In genomic region chr2:111897924-111898702, GRCh38 we compare ENCODE assay signal across 8 cellular contexts. TPM values are rescaled to one million over a fixed set of nuclear protein-coding genes. Genes with fewer than 3 reads are reported as not detected.
DNase-seq lines count a peak whose midpoint lies in the region; ATAC-seq, FAIRE-seq and TF ChIP-seq lines count a peak whose summit lies in the region.

TSS of gene MERTK (plus strand) at chr2:111898607. CDS start at chr2:111898736, 129 bp downstream.

- peak; percentile 52 for TF ChIP-seq RAD21 in GM12878 (IDR thresholded peaks at IDR 0.05; ENCODE audit: insufficient read depth, low read depth, low read length)

- POLR2A ChIA-PET in CD4-positive, alpha-beta memory T cell (lab: Charles Lee; ENCODE audit: partially characterized antibody): interaction anchor here (1.0 kb wide), 1 partner anchor 14 kb away, joined by 3 read pairs; no protein-coding TSS in a partner anchor
- POLR2A ChIA-PET in GM12878 (lab: Charles Lee): interaction anchor here (0.6 to 2.0 kb wide), 4 partner anchors 81 to 376 kb away, joined by 3 to 8 read pairs (median 4); partner anchors contain the start of gene TMEM87B

- H3K9me3 Mint-ChIP-seq in CD4-positive, alpha-beta memory T cell: no peaks in the 10 kb centered on the region

- H3K4me3 Mint-ChIP-seq in CD4-positive, alpha-beta memory T cell: peak within 1 kb of the TSS; percentile 77 to 85 (median 81)

- no peaks in the 10 kb centered on the region for H4K20me1 ChIP-seq in GM12878 (ENCODE audit: control insufficient read depth, insufficient read depth)

- H3K27me3 ChIP-seq in CD4-positive, alpha-beta memory T cell (ENCODE audit: insufficient read depth, low read length): no peaks in the 10 kb centered on the region
- H3K27me3 ChIP-seq in GM12878 (replicated peaks in 1 of 2; ENCODE audit: control insufficient read depth in 2 of 2, insufficient read depth in 2 of 2, low read length in 1 of 2): peaks cover 2 to 7% of the 10 kb centered on the region in 2 experiments; a peak in 1 of 4 replicates

- H3K4me1 Mint-ChIP-seq in CD4-positive, alpha-beta memory T cell: peaks cover 4 to 11% (median 7%) of the 10 kb centered on the region in 4 donors

- in situ Hi-C loops in GM12878 (cut with MboI): no loop called here

- no peaks in the 10 kb centered on the region for H3K79me2 ChIP-seq in GM12878 (ENCODE audit: control insufficient read depth, insufficient read depth, low read length)

- H3K27ac ChIP-seq in CD4-positive, alpha-beta memory T cell (ENCODE audit: low read depth, low read length): peak within 1 kb of the TSS; percentile 0
- H3K27ac ChIP-seq in GM12878 (ENCODE audit: control insufficient read depth, insufficient read depth): no peak within 1 kb of the TSS

- H3K4me1 ChIP-seq in CD4-positive, alpha-beta memory T cell (ENCODE audit: insufficient read depth, low read length): peaks cover 13% of the 10 kb centered on the region
- H3K4me1 ChIP-seq in GM12878 (ENCODE audit: control insufficient read depth, insufficient read depth, low read length): no peaks in the 10 kb centered on the region

- H3K4me2 ChIP-seq in GM12878 (ENCODE audit: control insufficient read depth, insufficient read depth): peak within 1 kb of the TSS; percentile 85

- ATAC-seq in GM21390 (IDR thresholded peaks at IDR 0.05; ENCODE audit: unreplicated experiment): peak; percentile 67
- ATAC-seq in GM12878: peak; percentile 85
- no peak for ATAC-seq in HG03460 (IDR thresholded peaks at IDR 0.05; ENCODE audit: unreplicated experiment)

- no peaks in the 10 kb centered on the region for H3K36me3 Mint-ChIP-seq in CD4-positive, alpha-beta memory T cell

- H2AFZ ChIP-seq in GM12878 (ENCODE audit: control insufficient read depth, low read depth, low read length): peak within 1 kb of the TSS; percentile 61

- TF ChIP-seq POLR2A in GM12878 (IDR thresholded peaks at IDR 0.05; ENCODE audit: low read depth, low read length): no peak; the same call in 1 of the 2 replicates

- TF ChIP-seq EP300 in GM12878 (IDR thresholded peaks at IDR 0.05; ENCODE audit: borderline replicate concordance in 1 of 2, control insufficient read depth in 1 of 2, low read depth in 2 of 2, low read length in 2 of 2): no peak

- FAIRE-seq in GM12878 (lab: Jason Lieb, UNC): no peak

- SMC1A ChIA-PET in GM12878 (lab: Charles Lee; ENCODE audit: uncharacterized antibody, unreplicated experiment): interaction anchor here (1.2 kb wide), 1 partner anchor 15 kb away, joined by 5 read pairs; the partner anchor contains the start of gene ANAPC1

- RAD21 ChIA-PET in GM12878 (lab: Charles Lee; ENCODE audit: unreplicated experiment): interaction anchor here (0.6 to 3.5 kb wide), 8 partner anchors 9 to 186 kb away, joined by 3 to 22 read pairs (median 4); no protein-coding TSS in a partner anchor

- DNase-seq in CD4-positive, alpha-beta memory T cell: peak; percentile 36 to 53 (median 37)
- DNase-seq in NCI-H1092 (lab: John Stamatoyannopoulos, UW) (peak; percentile 26), T-helper 2 cell (peak; percentile 18 to 68 (median 28)), GM12878 (ENCODE audit: low read depth, low spot score) (no peak), hypothalamus (lab: John Stamatoyannopoulos, UW) (peak in 49 of 51 donors; percentile 15 to 89 (median 74)), retina (peak; percentile 96)

- 1% methylated on average over 47 of the region's 71 CpGs for WGBS in GM12878 (ENCODE audit: insufficient coverage, insufficient replicate concordance, low lambda C conversion rate, missing lambda C conversion rate)

- CTCF ChIA-PET in CD4-positive, alpha-beta memory T cell (lab: Charles Lee; ENCODE audit: partially characterized antibody): interaction anchor here (0.7 to 1.8 kb wide), 3 partner anchors 11 to 153 kb away, joined by 5 to 6 read pairs (median 5); no protein-coding TSS in a partner anchor
- CTCF ChIA-PET in GM12878 (lab: Yijun Ruan, JAX): interaction anchor here (0.7 to 9.4 kb wide), 10 partner anchors 10 to 153 kb away, joined by 3 to 104 read pairs (median 10); partner anchors contain the start of genes ANAPC1 and TMEM87B

- no peak within 1 kb of the TSS; the same call in 1 of the 2 replicates for H3K9ac ChIP-seq in GM12878 (ENCODE audit: control insufficient read depth, insufficient read depth, low read length)

- H3K27me3 Mint-ChIP-seq in CD4-positive, alpha-beta memory T cell: peaks cover 4 to 11% of the 10 kb centered on the region in 2 donors

- peak within 1 kb of the TSS; percentile 17 to 57 for H3K4me3 ChIP-seq in CD4-positive, alpha-beta memory T cell (ENCODE audit: low read length in 2 of 2)
- peak within 1 kb of the TSS; percentile 61; the same call in 1 of the 2 replicates for H3K4me3 ChIP-seq in GM12878

- no TSS peak for BruUV-seq in GM12878 (replicated peaks; lab: Mats Ljungman, UMichigan)

- intact Hi-C loops in CD4-positive, alpha-beta memory T cell (cut with micrococcal nuclease): no loop called here
- intact Hi-C loops in GM12878 (cut with micrococcal nuclease; ENCODE audit: unreplicated experiment): no loop called here

- TF ChIP-seq CTCF in GM12878 (IDR thresholded peaks at IDR 0.05 in 2 of 3, conservative IDR thresholded peaks at IDR 0.05 in 1 of 3; ENCODE audit: control insufficient read depth in 2 of 3, extremely low read depth in 1 of 3, insufficient read depth in 1 of 3, low read depth in 3 of 3, low read length in 3 of 3): peak; percentile 33 to 69 (median 40); a peak in 5 of 6 replicates

- H3K27ac Mint-ChIP-seq in CD4-positive, alpha-beta memory T cell: peak within 1 kb of the TSS in 3 of 7 donors; percentile 5 to 27 (median 17)

- no peaks in the 10 kb centered on the region for H3K36me3 ChIP-seq in CD4-positive, alpha-beta memory T cell (ENCODE audit: insufficient read depth, low read length)
- no peaks in the 10 kb centered on the region for H3K36me3 ChIP-seq in GM12878 (ENCODE audit: control insufficient read depth in 2 of 2, insufficient read depth in 2 of 2, low read length in 1 of 2)

- no peaks in the 10 kb centered on the region for H3K9me3 ChIP-seq in CD4-positive, alpha-beta memory T cell (ENCODE audit: control insufficient read depth in 1 of 2, low read length in 2 of 2)
- no peaks in the 10 kb centered on the region for H3K9me3 ChIP-seq in GM12878 (replicated peaks; ENCODE audit: control insufficient read depth, insufficient read depth, low read length)

TF ChIP-seq in GM12878, 131 proteins besides CTCF, POLR2A, EP300 and RAD21 (continues in another document):
- TF ChIP-seq SMC3 (IDR thresholded peaks at IDR 0.05; ENCODE audit: borderline replicate concordance, low read length): peak; percentile 51; the same call in 1 of the 2 replicates
- TF ChIP-seq RELB (IDR thresholded peaks at IDR 0.05; ENCODE audit: low read depth): peak; percentile 15; the same call in 1 of the 2 replicates
- peak; percentile 35; the same call in 1 of the 2 replicates for TF ChIP-seq ZNF207 (IDR thresholded peaks at IDR 0.05; ENCODE audit: borderline replicate concordance)
- peak; percentile 28; the same call in 1 of the 2 replicates for TF ChIP-seq MXI1 (IDR thresholded peaks at IDR 0.05; ENCODE audit: low read depth, low read length)
- 0 out of 2 replicates have a peak, but pooled peaks have one; percentile 11 for TF ChIP-seq RFX5 (IDR thresholded peaks at IDR 0.05; ENCODE audit: low read depth, low read length)
- TF ChIP-seq MTA2 (IDR thresholded peaks at IDR 0.05; ENCODE audit: low read depth): peak; percentile 62; the same call in 1 of the 2 replicates
- peak; percentile 35; the same call in 1 of the 2 replicates for TF ChIP-seq BACH1 (IDR thresholded peaks at IDR 0.05; ENCODE audit: borderline replicate concordance)
- no peak for TF ChIP-seq SMAD5 (IDR thresholded peaks at IDR 0.05; ENCODE audit: low read depth)
- 0 out of 2 replicates have a peak, but pooled peaks have one; percentile 31 for TF ChIP-seq CHD2 (IDR thresholded peaks at IDR 0.05; ENCODE audit: borderline replicate concordance, low read depth, low read length)

RNA-seq across cellular contexts. Expression of gene MERTK, which starts in this region (rescaled TPM):
- under 1 TPM; 0.64 to 0.67 TPM for total RNA-seq in CD4-positive, alpha-beta memory T cell
- polyA plus RNA-seq in CD4-positive, alpha-beta memory T cell: under 1 TPM; 0.09 to 0.25 TPM
- total RNA-seq in GM12878 (2013; cell fraction: nucleolus; rRNA removed): 10.1 and 10.3 TPM in 2 replicates
- total RNA-seq in GM12878 (2014; rRNA removed): 0.49 and 0.85 TPM in 2 replicates
- 0.28 and 0.31 TPM in 2 replicates for total RNA-seq in GM12878 (2014; rRNA removed; fragmentation: Illumina TruSeq; extraction: Trizol)
- total RNA-seq in GM12878 (2021): 0.37 and 1.0 TPM in 2 replicates
- 0.84 TPM for polyA plus RNA-seq in GM12878 (2011; ENCODE audit: low read depth)
- polyA plus RNA-seq in GM12878 (2011; rRNA removed): 28.6 and 30.6 TPM in 2 replicates
- 28.6 and 28.8 TPM in 2 replicates for polyA plus RNA-seq in GM12878 (2011; cell fraction: cytosol; rRNA removed)
- 77.6 and 89.3 TPM in 2 replicates for polyA plus RNA-seq in GM12878 (2011; cell fraction: nucleus; rRNA removed)
- 0.73 and 1.4 TPM in 2 replicates for polyA plus RNA-seq in GM12878 (2012)
- 0.62 and 0.63 TPM in 2 replicates for polyA plus RNA-seq in GM12878 (2014; fragmentation: Illumina TruSeq; extraction: Trizol)
- polyA plus RNA-seq in GM12878 (2014; fragmentation: Nextera tagmentation; extraction: Ambion mirVana): under 1 TPM; 0.26 to 0.37 TPM
- 0.60 and 1.3 TPM in 2 replicates for polyA plus RNA-seq in GM12878 (2014; rRNA removed)
- under 1 TPM; 0.13 to 0.39 TPM for polyA plus RNA-seq in GM12878 (2016; fragmentation: Nextera tagmentation; extraction: Ambion mirVana)
- polyA minus RNA-seq in GM12878 (2011; rRNA and poly(A)+ RNA removed): 26.0 and 27.2 TPM in 2 replicates
- polyA minus RNA-seq in GM12878 (2011; cell fraction: cytosol; rRNA and poly(A)+ RNA removed): 7.7 and 7.9 TPM in 2 replicates
- polyA minus RNA-seq in GM12878 (2011; cell fraction: nucleus; rRNA and poly(A)+ RNA removed): 19.7 and 24.3 TPM in 2 replicates

Comparison
In these comparisons a context has a peak if more than half of its experiments do, and no peak if none do; other contexts are left out.
1. Peak in DNase-seq, H3K4me3 ChIP-seq and H3K27ac ChIP-seq in CD4-positive, alpha-beta memory T cell; RNA of the gene not detected or under 1 TPM.